2 cellular contexts compared by ENCODE assay signal in genomic region chr11:59224419-59224928, GRCh38.
TF ChIP-seq lines count a peak whose summit lies in the region.

No MANE protein-coding gene starts in this region.

TF ChIP-seq in liver, 16 proteins besides CTCF, POLR2A, EP300 and RAD21:
- no peak for TF ChIP-seq EGR1 (IDR thresholded peaks at IDR 0.05; ENCODE audit: low read depth in 2 of 2)
- peak; percentile 56 for TF ChIP-seq NR2F2 (IDR thresholded peaks at IDR 0.05)
- no peak for TF ChIP-seq TAF1 (conservative IDR thresholded peaks at IDR 0.05)
- peak in 1 of 2 donors; percentile 28 for TF ChIP-seq RXRA (IDR thresholded peaks at IDR 0.05)

TF ChIP-seq in HepG2, 621 proteins besides CTCF, POLR2A, EP300 and RAD21:
- TF ChIP-seq TSC22D2 (CRISPR knock-in tag; IDR thresholded peaks at IDR 0.05; ENCODE audit: borderline replicate concordance) (no peak), ZMAT3 (CRISPR knock-in tag; conservative IDR thresholded peaks at IDR 0.05) (no peak), RFX1 (IDR thresholded peaks at IDR 0.05) (no peak), MTF2 (CRISPR knock-in tag; IDR thresholded peaks at IDR 0.05; ENCODE audit: borderline replicate concordance) (no peak), ZNF616 (CRISPR knock-in tag; IDR thresholded peaks at IDR 0.05; ENCODE audit: low read depth) (no peak), ATF7-NPFF (CRISPR knock-in tag; IDR thresholded peaks at IDR 0.05; ENCODE audit: low read depth) (no peak), ZNF670 (CRISPR knock-in tag; IDR thresholded peaks at IDR 0.05; ENCODE audit: borderline replicate concordance) (no peak)
